Comparison of ENCODE assay signal across 25 cellular contexts in genomic region chr20:18973499-18974173, GRCh38.
A peak's percentile ranks its signal among the peaks of the same experiment; 100 is the strongest.
DNase-seq lines count a peak whose midpoint lies in the region; ATAC-seq, FAIRE-seq and TF ChIP-seq lines count a peak whose summit lies in the region.
"Had no signal": no experiment of that assay in that cellular context is flagged by ENCODE, and none has a peak within 500 bp of the region (broad histone marks: within the 10 kb centered on the region; RNA-seq: fewer than 3 reads in every experiment).

No MANE protein-coding gene starts in this region.

- H4K5ac ChIP-seq in mesendoderm (ENCODE audit: low read length), result no peak overlapping the region

- 70% methylated on average over 7 of the region's 7 CpGs for whole genome bisulfite sequencing in liver
- under 1% methylated on average over 7 of the region's 7 CpGs for WGBS in HepG2 (ENCODE audit: low lambda C conversion rate)
- no CpG with 5 or more reads among the region's 7 CpGs for WGBS in mesendoderm (ENCODE audit: extremely low coverage, insufficient coverage, low lambda C conversion rate)

- no peak overlapping the region for H3K23ac ChIP-seq in mesendoderm (ENCODE audit: low read length)

- H2BK5ac ChIP-seq in mesendoderm (ENCODE audit: low read length), result no peak overlapping the region

- H3K36me3 ChIP-seq in liver (ENCODE audit: control insufficient read depth in 4 of 4, insufficient read depth in 3 of 4, low read depth in 1 of 4, low read length in 3 of 4) (no peaks in the 10 kb centered on the region), HepG2 (replicated peaks in 1 of 2; ENCODE audit: control insufficient read depth in 1 of 2, insufficient read depth in 2 of 2, low read length in 2 of 2) (no peaks in the 10 kb centered on the region), mesendoderm (ENCODE audit: control insufficient read depth, insufficient read depth, low read length) (no peaks in the 10 kb centered on the region)
- H3K36me3 ChIP-seq: BLaER1 treated with 17β-estradiol and CSF1 and Interleukin-3, amounts not matched to agents 10 nM and 100 nM had no signal

- H2BK15ac ChIP-seq in mesendoderm (replicated peaks; ENCODE audit: low read depth), result no peak overlapping the region

- H3K36me3 Mint-ChIP-seq in stimulated activated effector memory CD8-positive, alpha-beta T cell treated with anti-CD3 and anti-CD28 coated beads, Interleukin-12 subunit alpha, Interleukin-12 subunit beta, amount 100 ng/mL, for 72 hours, result no peaks in the 10 kb centered on the region
- no peaks in the 10 kb centered on the region for H3K36me3 Mint-ChIP-seq in stimulated activated naive B cell treated with anti-CD40 and anti-IgM and Interleukin-4, amounts not matched to agents 10 μg/mL and 1 μg/mL and 100 μg/mL, for 72 hours
- H3K36me3 Mint-ChIP-seq: memory B cell; naive thymus-derived CD8-positive, alpha-beta T cell had no signal

- in situ Hi-C loops in HepG2 (cut with HindIII; ENCODE audit: extremely low pct_ligation_motif_present, low pct_unique_long_range_greater_than_20kb), result no loop called here

- peaks cover 0 to 3% (median 0%) of the 10 kb centered on the region in 4 donors for H3K9me3 ChIP-seq in liver (ENCODE audit: control insufficient read depth in 4 of 4, low read length in 3 of 4)
- H3K9me3 ChIP-seq in HepG2 (ENCODE audit: low read length), result no peaks in the 10 kb centered on the region
- H3K9me3 ChIP-seq: A549; BLaER1 treated with 17β-estradiol and CSF1 and Interleukin-3, amounts not matched to agents 10 nM and 100 nM had no signal

- no peaks in the 10 kb centered on the region for H3K9me3 Mint-ChIP-seq in stimulated activated effector memory CD8-positive, alpha-beta T cell treated with anti-CD3 and anti-CD28 coated beads, Interleukin-12 subunit alpha, Interleukin-12 subunit beta, amount 100 ng/mL, for 72 hours
- no peaks in the 10 kb centered on the region for H3K9me3 Mint-ChIP-seq in stimulated activated naive B cell treated with anti-CD40 and anti-IgM and Interleukin-4, amounts not matched to agents 10 μg/mL and 1 μg/mL and 100 μg/mL, for 72 hours
- H3K9me3 Mint-ChIP-seq: memory B cell; stimulated activated naive CD8-positive, alpha-beta T cell treated with anti-CD3 and anti-CD28 coated beads, Interleukin-15, amount 100 ng/mL, for 72 hours; T-helper 1 cell treated with Interleukin-12 subunit alpha and Interleukin-12 subunit beta and Interleukin-4 antibody, amounts not matched to agents 30 μg/mL and 1 μg/mL, for 36 hours had no signal

- no peak overlapping the region for H2AK5ac ChIP-seq in mesendoderm (ENCODE audit: low read length)

- no peak for FAIRE-seq in HepG2 (lab: Jason Lieb, UNC)
- FAIRE-seq: A549, K562 had no signal

- H2BK120ac ChIP-seq in mesendoderm (ENCODE audit: low read depth, low read length), result no peak overlapping the region

- DNase-seq in HepG2 (ENCODE audit: low spot score), result no peak
- no peak for DNase-seq in left lobe of liver (ENCODE audit: low spot score)
- peak in 1 of 2 donors; percentile 8 for DNase-seq in stimulated activated effector memory CD8-positive, alpha-beta T cell treated with anti-CD3 and anti-CD28 coated beads, Interleukin-12 subunit alpha, Interleukin-12 subunit beta, amount 100 ng/mL, for 72 hours (ENCODE audit: low spot score in 2 of 2)
- DNase-seq in mesendoderm, result no peak
- DNase-seq in cerebellar nuclear complex (lab: John Stamatoyannopoulos, UW), result no peak
- DNase-seq in stimulated activated naive B cell treated with anti-CD40 and anti-IgM and Interleukin-4, amounts not matched to agents 10 μg/mL and 1 μg/mL and 100 μg/mL, for 72 hours, result no peak
- DNase-seq: activated CD4-positive, alpha-beta T cell treated with anti-CD3 and anti-CD28 coated beads, Interleukin-2, amount 50 U/mL, for 4 hours; activated naive CD4-positive, alpha-beta T cell treated with Interleukin-2 at 50 U/mL for 16 hours; activated T-cell treated with anti-CD3 and anti-CD28 coated beads for 4 hours; GDM1; glutamatergic neuron; naive thymus-derived CD8-positive, alpha-beta T cell; NCI-H2081; NCI-H510A; SHP77 treated with DMSO at 0.1 percent for 48 hours; stimulated activated naive CD8-positive, alpha-beta T cell treated with anti-CD3 and anti-CD28 coated beads, Interleukin-15, amount 100 ng/mL, for 72 hours had no signal

- no peak overlapping the region for H3K4me2 ChIP-seq in HepG2 (ENCODE audit: low read depth, low read length)
- H3K4me2 ChIP-seq in mesendoderm (ENCODE audit: low read length), result no peak overlapping the region
- H3K4me2 ChIP-seq: A549; BLaER1 treated with 17β-estradiol and CSF1 and Interleukin-3, amounts not matched to agents 10 nM and 100 nM had no signal

- H3K4me1 ChIP-seq in liver (ENCODE audit: control insufficient read depth in 4 of 4, insufficient read depth in 4 of 4, low read length in 3 of 4) (no peaks in the 10 kb centered on the region), HepG2 (ENCODE audit: insufficient read depth, low read length) (no peaks in the 10 kb centered on the region), mesendoderm (ENCODE audit: control insufficient read depth, low read depth, low read length) (no peaks in the 10 kb centered on the region)
- H3K4me1 ChIP-seq: A549; BLaER1 treated with 17β-estradiol and CSF1 and Interleukin-3, amounts not matched to agents 10 nM and 100 nM had no signal

- no peak overlapping the region for H3K27ac Mint-ChIP-seq in stimulated activated effector memory CD8-positive, alpha-beta T cell treated with anti-CD3 and anti-CD28 coated beads, Interleukin-12 subunit alpha, Interleukin-12 subunit beta, amount 100 ng/mL, for 72 hours
- H3K27ac Mint-ChIP-seq in stimulated activated naive B cell treated with anti-CD40 and anti-IgM and Interleukin-4, amounts not matched to agents 10 μg/mL and 1 μg/mL and 100 μg/mL, for 72 hours, result no peak overlapping the region
- H3K27ac Mint-ChIP-seq: memory B cell; naive thymus-derived CD8-positive, alpha-beta T cell; stimulated activated naive CD8-positive, alpha-beta T cell treated with anti-CD3 and anti-CD28 coated beads, Interleukin-15, amount 100 ng/mL, for 72 hours; T-helper 1 cell treated with Interleukin-12 subunit alpha and Interleukin-12 subunit beta and Interleukin-4 antibody, amounts not matched to agents 30 μg/mL and 1 μg/mL, for 36 hours had no signal

- BruUV-seq in HepG2 (replicated peaks; lab: Mats Ljungman, UMichigan), result no TSS peak

- no peak overlapping the region for H2AFZ ChIP-seq in HepG2 (ENCODE audit: low read length)

- H3K4ac ChIP-seq in mesendoderm (ENCODE audit: low read depth, low read length), result no peak overlapping the region

- H3K4me1 Mint-ChIP-seq in stimulated activated effector memory CD8-positive, alpha-beta T cell treated with anti-CD3 and anti-CD28 coated beads, Interleukin-12 subunit alpha, Interleukin-12 subunit beta, amount 100 ng/mL, for 72 hours, result no peaks in the 10 kb centered on the region
- H3K4me1 Mint-ChIP-seq in stimulated activated naive B cell treated with anti-CD40 and anti-IgM and Interleukin-4, amounts not matched to agents 10 μg/mL and 1 μg/mL and 100 μg/mL, for 72 hours, result peaks cover 0 to 6% of the 10 kb centered on the region in 2 donors
- H3K4me1 Mint-ChIP-seq: memory B cell; naive thymus-derived CD8-positive, alpha-beta T cell; stimulated activated naive CD8-positive, alpha-beta T cell treated with anti-CD3 and anti-CD28 coated beads, Interleukin-15, amount 100 ng/mL, for 72 hours had no signal

- H3K56ac ChIP-seq in mesendoderm (ENCODE audit: low read length), result no peak overlapping the region

- H3K18ac ChIP-seq in mesendoderm (ENCODE audit: low read length), result no peak overlapping the region

- ATAC-seq in HepG2 (no peak), left lobe of liver (peak; percentile 46), GM21723 (IDR thresholded peaks at IDR 0.05; ENCODE audit: unreplicated experiment) (no peak)
- ATAC-seq in stimulated activated effector memory CD8-positive, alpha-beta T cell treated with anti-CD3 and anti-CD28 coated beads, Interleukin-12 subunit alpha, Interleukin-12 subunit beta, amount 100 ng/mL, for 72 hours, result peak; percentile 38
- no peak for ATAC-seq in stimulated activated naive B cell treated with anti-CD40 and anti-IgM and Interleukin-4, amounts not matched to agents 10 μg/mL and 1 μg/mL and 100 μg/mL, for 72 hours (replicated peaks)
- ATAC-seq: A549; HCT116; K562; naive thymus-derived CD8-positive, alpha-beta T cell; stimulated activated naive CD8-positive, alpha-beta T cell treated with anti-CD3 and anti-CD28 coated beads, Interleukin-15, amount 100 ng/mL, for 72 hours had no signal

- POLR2A ChIA-PET in HepG2 (lab: Yijun Ruan, JAX), result no interaction called here

- no peaks in the 10 kb centered on the region for H3K27me3 ChIP-seq in liver (ENCODE audit: control insufficient read depth in 4 of 4, insufficient read depth in 4 of 4, low read length in 3 of 4)
- H3K27me3 ChIP-seq in HepG2 (ENCODE audit: control insufficient read depth in 1 of 2, insufficient read depth in 2 of 2, low read length in 2 of 2), result no peaks in the 10 kb centered on the region
- H3K27me3 ChIP-seq in mesendoderm (ENCODE audit: insufficient read depth, low read length, poor library complexity), result no peaks in the 10 kb centered on the region
- H3K27me3 ChIP-seq: BLaER1 treated with 17β-estradiol and CSF1 and Interleukin-3, amounts not matched to agents 10 nM and 100 nM had no signal

- TF ChIP-seq RAD21 in liver (IDR thresholded peaks at IDR 0.05) (no peak), HepG2 (CRISPR knock-in tag; IDR thresholded peaks at IDR 0.05) (no peak)

- H3K27ac ChIP-seq in liver (ENCODE audit: low read depth in 1 of 2, low read length in 2 of 2) (no peak overlapping the region), HepG2 (ENCODE audit: extremely low read length, insufficient read depth, low read length) (no peak overlapping the region), mesendoderm (ENCODE audit: low read depth, low read length) (no peak overlapping the region)
- H3K27ac ChIP-seq: A549; BLaER1 treated with 17β-estradiol and CSF1 and Interleukin-3, amounts not matched to agents 10 nM and 100 nM; VCaP had no signal

- no peak overlapping the region for H4K8ac ChIP-seq in mesendoderm (ENCODE audit: low read depth, low read length)

- H3K27me3 Mint-ChIP-seq in stimulated activated naive B cell treated with anti-CD40 and anti-IgM and Interleukin-4, amounts not matched to agents 10 μg/mL and 1 μg/mL and 100 μg/mL, for 72 hours, result peaks cover 0 to 8% of the 10 kb centered on the region in 2 donors

- H3K79me2 ChIP-seq in HepG2 (ENCODE audit: insufficient read depth, low read length), result no peaks in the 10 kb centered on the region
- H3K79me2 ChIP-seq in mesendoderm (ENCODE audit: control insufficient read depth, insufficient read depth, low read length), result no peaks in the 10 kb centered on the region

- H3K4me3 ChIP-seq in liver (ENCODE audit: low read depth in 1 of 3, low read length in 3 of 3) (no peak overlapping the region), HepG2 (replicated peaks in 1 of 3; ENCODE audit: insufficient read depth in 1 of 3, low read depth in 2 of 3, low read length in 3 of 3) (no peak overlapping the region), mesendoderm (ENCODE audit: low read length) (no peak overlapping the region)
- H3K4me3 ChIP-seq: A549; BLaER1 treated with 17β-estradiol and CSF1 and Interleukin-3, amounts not matched to agents 10 nM and 100 nM; K562 had no signal

- no peaks in the 10 kb centered on the region for H4K20me1 ChIP-seq in HepG2 (ENCODE audit: insufficient read depth, low read length)
- H4K20me1 ChIP-seq: BLaER1 treated with 17β-estradiol and CSF1 and Interleukin-3, amounts not matched to agents 10 nM and 100 nM had no signal

- H3K79me1 ChIP-seq in mesendoderm (ENCODE audit: low read length), result no peaks in the 10 kb centered on the region

- intact Hi-C loops in HepG2 (cut with micrococcal nuclease; ENCODE audit: unreplicated experiment), result no loop called here

- TF ChIP-seq EP300 in HepG2 (IDR thresholded peaks at IDR 0.05; ENCODE audit: low read depth in 2 of 2, low read length in 2 of 2) (no peak), HepG2 (CRISPR knock-in tag; IDR thresholded peaks at IDR 0.05; ENCODE audit: borderline replicate concordance) (no peak)

- no peak overlapping the region for H3K9ac ChIP-seq in liver (ENCODE audit: low read depth in 1 of 2, low read length in 2 of 2)
- H3K9ac ChIP-seq in HepG2 (ENCODE audit: insufficient read depth, low read depth, low read length), result no peak overlapping the region
- H3K9ac ChIP-seq in mesendoderm (ENCODE audit: low read length), result no peak overlapping the region
- H3K9ac ChIP-seq: BLaER1 treated with 17β-estradiol and CSF1 and Interleukin-3, amounts not matched to agents 10 nM and 100 nM had no signal

- no peak overlapping the region for H3K4me3 Mint-ChIP-seq in stimulated activated effector memory CD8-positive, alpha-beta T cell treated with anti-CD3 and anti-CD28 coated beads, Interleukin-12 subunit alpha, Interleukin-12 subunit beta, amount 100 ng/mL, for 72 hours
- H3K4me3 Mint-ChIP-seq in stimulated activated naive B cell treated with anti-CD40 and anti-IgM and Interleukin-4, amounts not matched to agents 10 μg/mL and 1 μg/mL and 100 μg/mL, for 72 hours, result no peak overlapping the region
- H3K4me3 Mint-ChIP-seq: memory B cell; naive thymus-derived CD8-positive, alpha-beta T cell; stimulated activated naive CD8-positive, alpha-beta T cell treated with anti-CD3 and anti-CD28 coated beads, Interleukin-15, amount 100 ng/mL, for 72 hours; T-helper 1 cell treated with Interleukin-12 subunit alpha and Interleukin-12 subunit beta and Interleukin-4 antibody, amounts not matched to agents 30 μg/mL and 1 μg/mL, for 36 hours had no signal

- CTCF ChIA-PET in HepG2 (lab: Yijun Ruan, JAX; ENCODE audit: low intra/inter-chr PET ratio, low total read pairs), result no interaction called here

- TF ChIP-seq CTCF in liver (IDR thresholded peaks at IDR 0.05; ENCODE audit: low read depth, low read length, missing input control) (no peak), HepG2 (CRISPR knock-in tag; IDR thresholded peaks at IDR 0.05) (no peak)

- no peak for TF ChIP-seq POLR2A in HepG2 (IDR thresholded peaks at IDR 0.05; ENCODE audit: insufficient read depth in 1 of 2, low read depth in 2 of 2, low read length in 2 of 2)

Comparison
In these comparisons a context has a peak if more than half of its experiments do, and no peak if none do; other contexts are left out.
1. ATAC-seq: peak in left lobe of liver (single experiment) and stimulated activated effector memory CD8-positive, alpha-beta T cell treated with anti-CD3 and anti-CD28 coated beads, Interleukin-12 subunit alpha, Interleukin-12 subunit beta, amount 100 ng/mL, for 72 hours (single experiment); none in HepG2 (single experiment), GM21723 (single experiment) and stimulated activated naive B cell treated with anti-CD40 and anti-IgM and Interleukin-4, amounts not matched to agents 10 μg/mL and 1 μg/mL and 100 μg/mL, for 72 hours (0 of 2).